In genomic region chr19:55461259-55461973, GRCh38 we compare ENCODE assay signal across 1 cellular context.
TF ChIP-seq lines count a peak whose summit lies in the region.

ISOC2 (minus strand) TSS chr19:55461642; CDS start chr19:55456486, 5,156 bp downstream.

TF ChIP-seq in GM12878, 131 proteins besides CTCF, POLR2A, EP300 and RAD21 (continued from another document and continues in another):
- TF ChIP-seq TAF1 (IDR thresholded peaks at IDR 0.05; ENCODE audit: borderline replicate concordance, low read depth, low read length) (peak; percentile 64; the same call in 1 of the 2 replicates), TCF3 (IDR thresholded peaks at IDR 0.05; ENCODE audit: borderline replicate concordance, insufficient read depth, low read depth, low read length) (0 out of 2 replicates have a peak, but pooled peaks have one; percentile 8), HDAC2 (IDR thresholded peaks at IDR 0.05) (no peak), ZZZ3 (IDR thresholded peaks at IDR 0.05; ENCODE audit: control insufficient read depth, insufficient read length, low read depth) (no peak), IRF5 (IDR thresholded peaks at IDR 0.05; ENCODE audit: borderline replicate concordance) (no peak), MEF2B (IDR thresholded peaks at IDR 0.05; ENCODE audit: partially characterized antibody, poor library complexity, severe bottlenecking) (peak; percentile 85), PRDM15 (CRISPR knock-in tag; IDR thresholded peaks at IDR 0.05) (no peak), ZNF592 (IDR thresholded peaks at IDR 0.05) (no peak), CBFB (IDR thresholded peaks at IDR 0.05; ENCODE audit: low read depth) (peak; percentile 40; the same call in 1 of the 2 replicates), HDAC6 (IDR thresholded peaks at IDR 0.05; ENCODE audit: unreplicated experiment) (no peak), SMC3 (IDR thresholded peaks at IDR 0.05; ENCODE audit: borderline replicate concordance, low read length) (no peak), FOS (IDR thresholded peaks at IDR 0.05; ENCODE audit: borderline replicate concordance, extremely low read depth, insufficient read length) (peak; percentile 86), MXI1 (IDR thresholded peaks at IDR 0.05; ENCODE audit: low read depth, low read length) (peak; percentile 93), USF2 (IDR thresholded peaks at IDR 0.05; ENCODE audit: borderline replicate concordance, low read depth, low read length) (peak; percentile 81), MYC (IDR thresholded peaks at IDR 0.05; ENCODE audit: insufficient read depth, insufficient read length, insufficient replicate concordance, low read length, severe bottlenecking) (peak; percentile 80), CEBPZ (IDR thresholded peaks at IDR 0.05; ENCODE audit: low read depth, low read length) (peak; percentile 92), SREBF2 (IDR thresholded peaks at IDR 0.05; ENCODE audit: low read length) (no peak), HSF1 (IDR thresholded peaks at IDR 0.05; ENCODE audit: low read depth, low read length) (no peak), SIX5 (IDR thresholded peaks at IDR 0.05; ENCODE audit: low read depth, low read length, severe bottlenecking) (no peak), NFXL1 (IDR thresholded peaks at IDR 0.05; ENCODE audit: borderline replicate concordance) (no peak), EED (IDR thresholded peaks at IDR 0.05; ENCODE audit: low read depth) (no peak), NR2C2 (IDR thresholded peaks at IDR 0.05; ENCODE audit: borderline replicate concordance, control insufficient read depth, insufficient read length, low read depth) (no peak), NFYA (IDR thresholded peaks at IDR 0.05; ENCODE audit: borderline replicate concordance, low read depth, low read length) (peak; percentile 41), NR2F1 (conservative IDR thresholded peaks at IDR 0.05) (peak; percentile 59), CHD2 (IDR thresholded peaks at IDR 0.05; ENCODE audit: borderline replicate concordance, low read depth, low read length) (peak; percentile 96), CHD1 (IDR thresholded peaks at IDR 0.05; ENCODE audit: low read depth, low read length) (0 out of 2 replicates have a peak, but pooled peaks have one; percentile 36), E2F8 (IDR thresholded peaks at IDR 0.05; ENCODE audit: low read depth, partially characterized antibody) (no peak), WRNIP1 (IDR thresholded peaks at IDR 0.05; ENCODE audit: borderline replicate concordance, low read depth, low read length) (no peak), SMARCA5 (IDR thresholded peaks at IDR 0.05) (peak; percentile 99), MTA3 (IDR thresholded peaks at IDR 0.05; ENCODE audit: borderline replicate concordance, low read length) (no peak), ASH2L (IDR thresholded peaks at IDR 0.05; ENCODE audit: borderline replicate concordance, low read depth) (no peak), IKZF2 (IDR thresholded peaks at IDR 0.05) (no peak), SUPT20H (IDR thresholded peaks at IDR 0.05; ENCODE audit: borderline replicate concordance, control insufficient read depth, low read depth, low read length) (no peak), CEBPB (IDR thresholded peaks at IDR 0.05; ENCODE audit: borderline replicate concordance in 1 of 2, low read depth in 2 of 2, low read length in 2 of 2) (no peak), HCFC1 (IDR thresholded peaks at IDR 0.05; ENCODE audit: low read length) (no peak; the same call in 1 of the 2 replicates), SP1 (IDR thresholded peaks at IDR 0.05; ENCODE audit: low read depth, low read length) (peak; percentile 99), USF1 (IDR thresholded peaks at IDR 0.05; ENCODE audit: borderline replicate concordance, extremely low read length, insufficient read depth, low read depth, low read length) (peak; percentile 86), STAT3 (IDR thresholded peaks at IDR 0.05; ENCODE audit: low read depth, low read length) (no peak)
